Comparison of ENCODE assay signal across 27 cellular contexts in genomic region chrX:47175588-47175980, GRCh38.
"Had no signal": no experiment of that assay in that cellular context is flagged by ENCODE, and none has a peak within 500 bp of the region (broad histone marks: within the 10 kb centered on the region; RNA-seq: fewer than 3 reads in every experiment).

No MANE protein-coding gene starts in this region.

- H3K4me3 Mint-ChIP-seq: activated CD4-positive, alpha-beta T cell treated with anti-CD3 and anti-CD28 coated beads for 36 hours; activated naive CD8-positive, alpha-beta T cell; activated T-cell treated with anti-CD3 and anti-CD28 coated beads, Interleukin-2, amount 50 U/mL, for 24 hours; stimulated activated naive B cell treated with anti-CD40 and anti-IgM and Interleukin-4, amounts not matched to agents 10 μg/mL and 1 μg/mL and 100 μg/mL, for 72 hours; T-cell; T-helper 2 cell treated with Interferon-gamma antibody and Interleukin-4, amounts not matched to agents 5 μg/mL and 100 μg/mL, for 36 hours had no signal

- H3K4me3 ChIP-seq: coronary artery, esophagus muscularis mucosa, heart right ventricle, left lung, ovary, prostate gland, smooth muscle cell, stomach, thyroid gland, upper lobe of left lung, vagina had no signal

- DNase-seq: activated CD4-positive, alpha-beta T cell treated with anti-CD3 and anti-CD28 coated beads for 36 hours; activated CD4-positive, alpha-beta T cell treated with anti-CD3 and anti-CD28 coated beads, Interleukin-2, amount 50 U/mL, for 48 hours; activated CD4-positive, CD25-positive, alpha-beta regulatory T cell; activated CD8-positive, alpha-beta memory T cell treated with anti-CD3 and anti-CD28 coated beads for 24 hours; activated T-cell treated with anti-CD3 and anti-CD28 coated beads, Interleukin-2, amount 50 U/mL, for 24 hours; anterior cingulate cortex; cerebellar nuclear complex; foreskin keratinocyte; heart right ventricle; retina; stimulated activated CD4-positive, alpha-beta T cell treated with anti-CD3 and anti-CD28 coated beads, Interleukin-15, amount 100 ng/mL, for 24 hours; stimulated activated CD4-positive, alpha-beta T cell treated with anti-CD3 and anti-CD28 coated beads, Interleukin-2, amount 100 ng/mL, for 24 hours; stimulated activated naive B cell treated with anti-CD40 and anti-IgM and Interleukin-4, amounts not matched to agents 10 μg/mL and 1 μg/mL and 100 μg/mL, for 72 hours; stomach; T-cell; thyroid gland had no signal

- H3K27me3 Mint-ChIP-seq: activated CD4-positive, alpha-beta T cell treated with anti-CD3 and anti-CD28 coated beads for 36 hours; activated naive CD8-positive, alpha-beta T cell had no signal

- H3K9me3 ChIP-seq: esophagus muscularis mucosa, heart right ventricle, left lung, ovary, prostate gland, stomach, thyroid gland, upper lobe of left lung, vagina had no signal

- H3K36me3 ChIP-seq: ovary, prostate gland had no signal

- ATAC-seq: activated CD4-positive, alpha-beta T cell treated with anti-CD3 and anti-CD28 coated beads for 36 hours; foreskin keratinocyte; heart right ventricle; left lung; sciatic nerve; stimulated activated naive B cell treated with anti-CD40 and anti-IgM and Interleukin-4, amounts not matched to agents 10 μg/mL and 1 μg/mL and 100 μg/mL, for 72 hours; T-cell had no signal

- H3K27ac Mint-ChIP-seq: activated CD4-positive, alpha-beta T cell treated with anti-CD3 and anti-CD28 coated beads for 36 hours; activated naive CD8-positive, alpha-beta T cell; activated T-cell treated with anti-CD3 and anti-CD28 coated beads, Interleukin-2, amount 50 U/mL, for 24 hours; T-helper 2 cell treated with Interferon-gamma antibody and Interleukin-4, amounts not matched to agents 5 μg/mL and 100 μg/mL, for 36 hours had no signal

- H3K9me3 Mint-ChIP-seq: activated T-cell treated with anti-CD3 and anti-CD28 coated beads, Interleukin-2, amount 50 U/mL, for 24 hours; stimulated activated naive B cell treated with anti-CD40 and anti-IgM and Interleukin-4, amounts not matched to agents 10 μg/mL and 1 μg/mL and 100 μg/mL, for 72 hours; T-cell; T-helper 2 cell treated with Interferon-gamma antibody and Interleukin-4, amounts not matched to agents 5 μg/mL and 100 μg/mL, for 36 hours had no signal

- H3K4me1 ChIP-seq: foreskin keratinocyte, left lung, prostate gland, stomach, upper lobe of left lung, vagina had no signal

- H3K27ac ChIP-seq: coronary artery, esophagus muscularis mucosa, foreskin keratinocyte, heart right ventricle, left lung, ovary, prostate gland, stomach, thyroid gland, upper lobe of left lung, vagina had no signal

- H3K4me1 Mint-ChIP-seq: activated CD4-positive, alpha-beta T cell treated with anti-CD3 and anti-CD28 coated beads for 36 hours; T-cell had no signal

- H3K36me3 Mint-ChIP-seq: activated naive CD8-positive, alpha-beta T cell had no signal
